ENCODE assay signal across 16 cellular contexts in the genomic region with DNA sequence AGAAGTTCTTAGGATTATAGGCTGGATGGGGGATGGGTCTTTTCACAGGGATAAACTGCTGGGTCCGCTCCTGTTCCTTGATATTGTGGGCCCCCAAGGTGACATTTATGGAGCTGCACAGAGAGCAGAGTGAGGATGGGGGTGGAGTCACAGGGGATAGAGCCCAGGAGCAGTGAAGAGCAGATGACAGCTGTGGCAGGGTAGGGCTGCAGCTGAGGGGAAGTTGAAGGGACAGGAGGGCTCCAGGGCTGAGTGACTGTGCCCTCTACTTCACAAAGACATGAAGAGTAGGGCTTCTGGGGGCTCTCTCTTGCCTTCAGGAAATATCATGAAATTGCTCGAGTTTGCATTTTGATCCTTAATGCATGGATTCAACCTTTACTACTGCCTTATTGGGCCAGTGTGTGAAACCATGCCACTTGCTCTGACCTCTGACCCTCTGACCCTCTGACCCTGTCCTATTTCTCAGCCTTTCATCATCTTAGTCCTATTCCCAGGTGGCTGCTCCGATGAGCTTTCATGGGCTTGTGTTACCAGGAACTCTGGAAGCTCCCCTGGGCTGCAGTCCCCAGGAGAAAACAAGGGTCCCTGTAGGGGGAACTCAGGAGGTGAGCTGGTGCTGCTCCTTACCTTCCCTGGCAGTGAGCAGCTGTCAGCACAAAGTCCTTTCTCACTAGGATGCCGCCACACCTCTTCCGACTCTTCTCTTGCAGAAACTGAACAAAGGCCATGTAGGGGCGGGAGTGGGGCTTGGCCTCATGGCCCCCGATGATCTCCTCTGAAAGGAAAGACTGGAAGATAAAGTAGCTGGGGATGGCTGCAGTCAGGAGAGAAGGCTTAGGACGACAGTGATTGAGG. TPM values are rescaled to one million over a fixed set of nuclear protein-coding genes. Genes with fewer than 3 reads are reported as not detected.
A peak's percentile ranks its signal among the peaks of the same experiment; 100 is the strongest.
DNase-seq lines count a peak whose midpoint lies in the region; ATAC-seq and TF ChIP-seq lines count a peak whose summit lies in the region.
"Had no signal": no experiment of that assay in that cellular context is flagged by ENCODE, and none has a peak within 500 bp of the region (broad histone marks: within the 10 kb centered on the region; RNA-seq: fewer than 3 reads in every experiment).

No MANE protein-coding gene starts in this region.

- CTCF ChIA-PET in activated naive CD4-positive, alpha-beta T cell treated with anti-CD3 and anti-CD28 coated beads for 36 hours (lab: Charles Lee), result interaction anchor here (0.6 to 2.4 kb wide), 9 partner anchors 8 to 261 kb away, joined by 3 to 13 read pairs (median 4); no protein-coding TSS in a partner anchor

- H3K4me1 ChIP-seq in transverse colon, result no peaks in the 10 kb centered on the region
- H3K4me1 ChIP-seq: psoas muscle had no signal

- peak overlapping the region; percentile 76 for H3K4me3 Mint-ChIP-seq in activated naive CD4-positive, alpha-beta T cell treated with anti-CD3 and anti-CD28 coated beads for 36 hours
- peak overlapping the region; percentile 81 for H3K4me3 Mint-ChIP-seq in activated naive CD8-positive, alpha-beta T cell treated with anti-CD3 and anti-CD28 coated beads, Interleukin-2, amount 10 ng/mL, durations not matched to agents 7 days and 5 days
- H3K4me3 Mint-ChIP-seq in stimulated activated naive CD8-positive, alpha-beta T cell treated with anti-CD3 and anti-CD28 coated beads, Interleukin-15, amount 100 ng/mL, for 72 hours, result peak overlapping the region; percentile 84 to 92

- TF ChIP-seq EP300 in transverse colon (IDR thresholded peaks at IDR 0.05; ENCODE audit: low read depth), result no peak

- H3K27ac Mint-ChIP-seq in activated naive CD4-positive, alpha-beta T cell treated with anti-CD3 and anti-CD28 coated beads for 36 hours, result peak overlapping the region; percentile 77
- peak overlapping the region; percentile 97 for H3K27ac Mint-ChIP-seq in activated naive CD8-positive, alpha-beta T cell treated with anti-CD3 and anti-CD28 coated beads, Interleukin-2, amount 10 ng/mL, durations not matched to agents 7 days and 5 days
- peak overlapping the region in 1 of 2 donors; percentile 84 for H3K27ac Mint-ChIP-seq in stimulated activated naive CD8-positive, alpha-beta T cell treated with anti-CD3 and anti-CD28 coated beads, Interleukin-15, amount 100 ng/mL, for 72 hours

- H3K9me3 Mint-ChIP-seq in activated naive CD4-positive, alpha-beta T cell treated with anti-CD3 and anti-CD28 coated beads for 36 hours, result peaks cover 1% of the 10 kb centered on the region
- H3K9me3 Mint-ChIP-seq in activated naive CD8-positive, alpha-beta T cell treated with anti-CD3 and anti-CD28 coated beads, Interleukin-2, amount 10 ng/mL, durations not matched to agents 7 days and 5 days, result peaks cover 2% of the 10 kb centered on the region
- H3K9me3 Mint-ChIP-seq in stimulated activated naive CD8-positive, alpha-beta T cell treated with anti-CD3 and anti-CD28 coated beads, Interleukin-15, amount 100 ng/mL, for 72 hours, result peaks cover 0 to 8% of the 10 kb centered on the region in 2 donors

- TF ChIP-seq POLR2A in transverse colon (IDR thresholded peaks at IDR 0.05), result no peak

- H3K27me3 ChIP-seq in transverse colon, result no peaks in the 10 kb centered on the region

- H3K36me3 ChIP-seq in transverse colon, result no peaks in the 10 kb centered on the region

- intact Hi-C loops in activated naive CD4-positive, alpha-beta T cell treated with anti-CD3 and anti-CD28 coated beads for 36 hours (cut with micrococcal nuclease), result loop anchor here (2.0 kb wide), 1 partner anchor 125 kb away; no protein-coding TSS in a partner anchor
- intact Hi-C loops in transverse colon (cut with DNase I; ENCODE audit: low total_unique reads), result no loop called here

- no peak overlapping the region for H3K27ac ChIP-seq in transverse colon
- H3K27ac ChIP-seq: psoas muscle had no signal

- H3K4me1 Mint-ChIP-seq in activated naive CD4-positive, alpha-beta T cell treated with anti-CD3 and anti-CD28 coated beads for 36 hours (ENCODE audit: low read depth), result peaks cover 39% of the 10 kb centered on the region
- H3K4me1 Mint-ChIP-seq in activated naive CD8-positive, alpha-beta T cell treated with anti-CD3 and anti-CD28 coated beads, Interleukin-2, amount 10 ng/mL, durations not matched to agents 7 days and 5 days, result peaks cover 65% of the 10 kb centered on the region
- peaks cover 68% of the 10 kb centered on the region for H3K4me1 Mint-ChIP-seq in stimulated activated naive CD8-positive, alpha-beta T cell treated with anti-CD3 and anti-CD28 coated beads, Interleukin-15, amount 100 ng/mL, for 72 hours

- H3K36me3 Mint-ChIP-seq in activated naive CD4-positive, alpha-beta T cell treated with anti-CD3 and anti-CD28 coated beads for 36 hours (ENCODE audit: low read depth), result peaks cover 5% of the 10 kb centered on the region
- H3K36me3 Mint-ChIP-seq in activated naive CD8-positive, alpha-beta T cell treated with anti-CD3 and anti-CD28 coated beads, Interleukin-2, amount 10 ng/mL, durations not matched to agents 7 days and 5 days, result peaks cover 10% of the 10 kb centered on the region

- H3K27me3 Mint-ChIP-seq in activated naive CD4-positive, alpha-beta T cell treated with anti-CD3 and anti-CD28 coated beads for 36 hours (ENCODE audit: low read depth), result no peaks in the 10 kb centered on the region
- no peaks in the 10 kb centered on the region for H3K27me3 Mint-ChIP-seq in activated naive CD8-positive, alpha-beta T cell treated with anti-CD3 and anti-CD28 coated beads, Interleukin-2, amount 10 ng/mL, durations not matched to agents 7 days and 5 days
- H3K27me3 Mint-ChIP-seq in stimulated activated naive CD8-positive, alpha-beta T cell treated with anti-CD3 and anti-CD28 coated beads, Interleukin-15, amount 100 ng/mL, for 72 hours, result no peaks in the 10 kb centered on the region

- H3K9me3 ChIP-seq in transverse colon, result no peaks in the 10 kb centered on the region

- DNase-seq in activated naive CD4-positive, alpha-beta T cell treated with anti-CD3 and anti-CD28 coated beads for 36 hours, result no peak
- DNase-seq in activated naive CD4-positive, alpha-beta T cell (lab: John Stamatoyannopoulos, UW), result no peak
- DNase-seq in NOMO-1 treated with DMSO at 0.1 percent for 48 hours (lab: John Stamatoyannopoulos, UW; ENCODE audit: unreplicated experiment), result peak; percentile 43
- no peak for DNase-seq in activated naive CD8-positive, alpha-beta T cell treated with anti-CD3 and anti-CD28 coated beads, Interleukin-2, amount 10 ng/mL, durations not matched to agents 7 days and 5 days
- DNase-seq in stimulated activated naive CD8-positive, alpha-beta T cell treated with anti-CD3 and anti-CD28 coated beads, Interleukin-15, amount 100 ng/mL, for 72 hours, result no peak
- DNase-seq in transverse colon, result no peak
- DNase-seq in NCI-H1048 (lab: John Stamatoyannopoulos, UW), result no peak
- DNase-seq: activated CD4-positive, alpha-beta T cell treated with anti-CD3 and anti-CD28 coated beads for 4 hours; effector memory CD4-positive, alpha-beta T cell; left colon; NCI-H526 treated with DMSO at 0.1 percent for 48 hours; psoas muscle; stimulated activated CD4-positive, alpha-beta T cell treated with anti-CD3 and anti-CD28 coated beads, Interleukin-15, amount 100 ng/mL, for 24 hours had no signal

- no peak overlapping the region for H3K4me3 ChIP-seq in transverse colon
- H3K4me3 ChIP-seq: psoas muscle had no signal

- 50 to 68% methylated on average over 1 to 8 of the region's 8 CpGs for WGBS in transverse colon (ENCODE audit: low coverage in 1 of 2), 2 donors

- in situ Hi-C loops in transverse colon (cut with MboI; ENCODE audit: low pct_ligation_motif_present in 1 of 4, low pct_unique_long_range_greater_than_20kb in 1 of 4, low sequenced_read_pairs in 3 of 4), result no loop called here

- ATAC-seq in activated naive CD8-positive, alpha-beta T cell treated with anti-CD3 and anti-CD28 coated beads, Interleukin-2, amount 10 ng/mL, durations not matched to agents 7 days and 5 days (ENCODE audit: low read depth), result peak; percentile 67
- ATAC-seq in stimulated activated naive CD8-positive, alpha-beta T cell treated with anti-CD3 and anti-CD28 coated beads, Interleukin-15, amount 100 ng/mL, for 72 hours, result peak; percentile 36
- ATAC-seq in HG02840 (IDR thresholded peaks at IDR 0.05; ENCODE audit: low FRiP score, unreplicated experiment), result no peak
- ATAC-seq: left colon, psoas muscle had no signal

- POLR2A ChIA-PET in activated naive CD8-positive, alpha-beta T cell treated with anti-CD3 and anti-CD28 coated beads, Interleukin-2, amount 10 ng/mL, durations not matched to agents 7 days and 5 days (lab: Charles Lee), result interaction anchor here (0.5 to 3.8 kb wide), 9 partner anchors 19 to 178 kb away, joined by 3 to 31 read pairs (median 4); a partner anchor contains a TSS

- TF ChIP-seq CTCF in transverse colon (IDR thresholded peaks at IDR 0.05), result no peak

RNA-seq across cellular contexts. Expression of a gene that starts 1.6 kb away (rescaled TPM):
- total RNA-seq in activated naive CD4-positive, alpha-beta T cell treated with anti-CD3 and anti-CD28 coated beads for 36 hours, result 10 to 100 TPM; 81.3 to 86.1 TPM
- 1 to 10 TPM; 4.9 to 5.7 TPM for total RNA-seq in activated naive CD8-positive, alpha-beta T cell treated with anti-CD3 and anti-CD28 coated beads, Interleukin-2, amount 10 ng/mL, durations not matched to agents 7 days and 5 days
- 1 to 10 TPM in 2 of 4 donors, not detected in 2; 1.9 to 4.0 TPM for total RNA-seq in transverse colon
- total RNA-seq: left colon, M059J, myocyte had no signal

RNA-seq across cellular contexts. Expression of a gene that starts 26.1 kb away (rescaled TPM):
- 100 to 1,000 TPM; 811 to 864 TPM for total RNA-seq in activated naive CD4-positive, alpha-beta T cell treated with anti-CD3 and anti-CD28 coated beads for 36 hours
- total RNA-seq in activated naive CD8-positive, alpha-beta T cell treated with anti-CD3 and anti-CD28 coated beads, Interleukin-2, amount 10 ng/mL, durations not matched to agents 7 days and 5 days, result 100 to 1,000 TPM; 195 to 217 TPM
- total RNA-seq in transverse colon, result 1 to 10 TPM in 2 of 4 donors, not detected in 2; 2.5 to 2.6 TPM
- total RNA-seq: M059J, myocyte had no signal

RNA-seq across cellular contexts. Expression of a gene that starts 31.8 kb away (rescaled TPM):
- under 1 TPM; 0.31 to 0.35 TPM for total RNA-seq in activated naive CD4-positive, alpha-beta T cell treated with anti-CD3 and anti-CD28 coated beads for 36 hours
- total RNA-seq in activated naive CD8-positive, alpha-beta T cell treated with anti-CD3 and anti-CD28 coated beads, Interleukin-2, amount 10 ng/mL, durations not matched to agents 7 days and 5 days, result not detected
- total RNA-seq in transverse colon, result under 1 TPM in 1 of 4 donors, not detected in 3; 0.82 TPM
- total RNA-seq: M059J, myocyte had no signal

Comparison
In these comparisons a context has a peak if more than half of its experiments do, and no peak if none do; other contexts are left out.
1. RNA of a gene that starts 1.6 kb away (total RNA-seq): 81.3 to 86.1 TPM in activated naive CD4-positive, alpha-beta T cell treated with anti-CD3 and anti-CD28 coated beads for 36 hours; 4.9 to 5.7 TPM in activated naive CD8-positive, alpha-beta T cell treated with anti-CD3 and anti-CD28 coated beads, Interleukin-2, amount 10 ng/mL, durations not matched to agents 7 days and 5 days and 1.9 to 4.0 TPM in transverse colon; every median in the first group is over 10 times any median in the second.
2. RNA of a gene that starts 26.1 kb away (total RNA-seq): 811 to 864 TPM in activated naive CD4-positive, alpha-beta T cell treated with anti-CD3 and anti-CD28 coated beads for 36 hours and 195 to 217 TPM in activated naive CD8-positive, alpha-beta T cell treated with anti-CD3 and anti-CD28 coated beads, Interleukin-2, amount 10 ng/mL, durations not matched to agents 7 days and 5 days; 2.5 to 2.6 TPM in transverse colon; every median in the first group is over 10 times any median in the second.
3. Peak in every context shown above with its lines, with median percentiles within 50 percentile points of each other: H3K4me3 Mint-ChIP-seq.